Comparison of ENCODE assay signal across 14 cellular contexts in genomic region chr11:61756147-61756451, GRCh38. TPM values are rescaled to one million over a fixed set of nuclear protein-coding genes. Genes with fewer than 3 reads are reported as not detected.
DNase-seq lines count a peak whose midpoint lies in the region; ATAC-seq, FAIRE-seq and TF ChIP-seq lines count a peak whose summit lies in the region.
"Had no signal": no experiment of that assay in that cellular context is flagged by ENCODE, and none has a peak within 500 bp of the region (broad histone marks: within the 10 kb centered on the region; RNA-seq: fewer than 3 reads in every experiment).

No MANE protein-coding gene starts in this region.

- intact Hi-C loops in activated CD8-positive, alpha-beta T cell treated with anti-CD3 and anti-CD28 coated beads for 36 hours (cut with micrococcal nuclease) = no loop called here

- no peak overlapping the region for H2BK120ac ChIP-seq in H9 (ENCODE audit: low read depth, low read length, poor library complexity, severe bottlenecking)

- no peak overlapping the region for H2BK12ac ChIP-seq in H9 (ENCODE audit: insufficient read length, low read depth, low read length)

- H3K27me3 Mint-ChIP-seq in H9 (ENCODE audit: low read depth) = peaks cover 28% of the 10 kb centered on the region
- peaks cover 19% of the 10 kb centered on the region for H3K27me3 Mint-ChIP-seq in activated CD8-positive, alpha-beta T cell treated with anti-CD3 and anti-CD28 coated beads for 36 hours

- no peak overlapping the region for H3K4me3 Mint-ChIP-seq in H9
- no peak overlapping the region for H3K4me3 Mint-ChIP-seq in activated CD8-positive, alpha-beta T cell treated with anti-CD3 and anti-CD28 coated beads for 36 hours
- H3K4me3 Mint-ChIP-seq: CD8-positive, alpha-beta T cell had no signal

- H2BK5ac ChIP-seq in H9 (ENCODE audit: insufficient read length, low read length) = no peak overlapping the region

- H3K23ac ChIP-seq in H9 (ENCODE audit: insufficient read length, low read depth, low read length) = no peak overlapping the region

- no peak overlapping the region for H2BK20ac ChIP-seq in H9 (ENCODE audit: low read depth, low read length, poor library complexity, severe bottlenecking)

- H3K9me2 ChIP-seq in hepatocyte (replicated peaks; ENCODE audit: insufficient read depth) = no peaks in the 10 kb centered on the region

- H3T11ph ChIP-seq in H9 (ENCODE audit: low read length) = no peak overlapping the region

- H3K36me3 ChIP-seq in hepatocyte (replicated peaks; ENCODE audit: insufficient read depth, low read depth) = no peaks in the 10 kb centered on the region
- H3K36me3 ChIP-seq: prostate gland, transverse colon had no signal

- H4K5ac ChIP-seq in H9 (ENCODE audit: insufficient read length, low read depth, low read length) = no peak overlapping the region

- no peaks in the 10 kb centered on the region for H3K79me1 ChIP-seq in H9 (ENCODE audit: insufficient read depth, low read depth, low read length, poor library complexity, severe bottlenecking)

- no peaks in the 10 kb centered on the region for H4K20me1 ChIP-seq in H9 (ENCODE audit: control insufficient read depth, insufficient read depth, insufficient read length)
- no peaks in the 10 kb centered on the region for H4K20me1 ChIP-seq in hepatocyte (ENCODE audit: insufficient read depth, poor library complexity, severe bottlenecking)

- CTCF ChIA-PET in activated CD8-positive, alpha-beta T cell treated with anti-CD3 and anti-CD28 coated beads for 36 hours (lab: Charles Lee) = interaction anchor here (1.4 to 1.5 kb wide), 2 partner anchors 9 to 352 kb away, joined by 4 read pairs; no protein-coding TSS in a partner anchor

- no CpG with 5 or more reads among the region's 4 CpGs for WGBS in H9 (ENCODE audit: extremely low coverage, insufficient read length, low lambda C conversion rate)
- WGBS in hepatocyte (ENCODE audit: low lambda C conversion rate, missing lambda C conversion rate) = 60% methylated on average over 4 of the region's 4 CpGs

- ATAC-seq in activated CD8-positive, alpha-beta T cell treated with anti-CD3 and anti-CD28 coated beads for 36 hours = no peak
- ATAC-seq: CD8-positive, alpha-beta T cell had no signal

- H3K36me3 Mint-ChIP-seq in H9 (ENCODE audit: insufficient read depth in 1 of 3, low read depth in 3 of 3) = no peaks in the 10 kb centered on the region
- H3K36me3 Mint-ChIP-seq in activated CD8-positive, alpha-beta T cell treated with anti-CD3 and anti-CD28 coated beads for 36 hours (ENCODE audit: low read depth) = no peaks in the 10 kb centered on the region
- H3K36me3 Mint-ChIP-seq: CD8-positive, alpha-beta T cell had no signal

- H2BK15ac ChIP-seq in H9 (ENCODE audit: low read depth, low read length) = no peak overlapping the region

- H3K27me3 ChIP-seq in H9 (ENCODE audit: insufficient read depth, low read length) (peaks cover 8% of the 10 kb centered on the region; the same call in 1 of the 2 replicates), hepatocyte (no peaks in the 10 kb centered on the region)

- H3K14ac ChIP-seq in H9 (ENCODE audit: insufficient read depth, low read length) = no peak overlapping the region; the same call in 1 of the 2 replicates

- H3K9ac ChIP-seq in H9 (ENCODE audit: extremely low read depth, insufficient read length, low read length) = no peak overlapping the region

- TF ChIP-seq CTCF in H9 (conservative IDR thresholded peaks at IDR 0.05) (no peak), hepatocyte (IDR thresholded peaks at IDR 0.05; ENCODE audit: poor library complexity) (no peak), retinal pigment epithelial cell (conservative IDR thresholded peaks at IDR 0.05; ENCODE audit: low read depth, low read length) (no peak)
- TF ChIP-seq CTCF in activated CD8-positive, alpha-beta T cell treated with anti-CD3 and anti-CD28 coated beads for 36 hours (IDR thresholded peaks at IDR 0.05) = no peak

- H3K4me1 Mint-ChIP-seq in H9 = peaks cover 44 to 53% of the 10 kb centered on the region in 2 experiments
- peaks cover 21% of the 10 kb centered on the region for H3K4me1 Mint-ChIP-seq in activated CD8-positive, alpha-beta T cell treated with anti-CD3 and anti-CD28 coated beads for 36 hours (ENCODE audit: low read depth)

- H3K4ac ChIP-seq in H9 (ENCODE audit: low read depth, low read length) = no peak overlapping the region

- H2AFZ ChIP-seq in H9 (ENCODE audit: low read length) (no peak overlapping the region), hepatocyte (no peak overlapping the region)

- H3K4me1 ChIP-seq in H9 (ENCODE audit: insufficient read depth, low read length) = peaks cover 4% of the 10 kb centered on the region; the same call in 1 of the 2 replicates
- H3K4me1 ChIP-seq in hepatocyte (ENCODE audit: insufficient read depth) = peaks cover 58% of the 10 kb centered on the region
- H3K4me1 ChIP-seq: prostate gland had no signal

- peak overlapping the region in 2 of 3 experiments; percentile 87 to 89; a peak in 2 of 7 replicates for H3K27ac Mint-ChIP-seq in H9
- H3K27ac Mint-ChIP-seq in activated CD8-positive, alpha-beta T cell treated with anti-CD3 and anti-CD28 coated beads for 36 hours = peak overlapping the region; percentile 85
- H3K27ac Mint-ChIP-seq: activated B cell treated with CpG ODN at 0.5 μM for 24 hours; CD8-positive, alpha-beta T cell had no signal

- FAIRE-seq in H54 (lab: Jason Lieb, UNC) = no peak

- H3K4me2 ChIP-seq in H9 (ENCODE audit: insufficient read depth, insufficient read length, low read length) (no peak overlapping the region), hepatocyte (peak overlapping the region; percentile 93)

- H4K8ac ChIP-seq in H9 (replicated peaks; ENCODE audit: insufficient read length, low read depth, low read length) = no peak overlapping the region

- H3K9me3 ChIP-seq in H9 (ENCODE audit: control insufficient read depth, low read depth, low read length) (no peaks in the 10 kb centered on the region), hepatocyte (ENCODE audit: low read depth) (no peaks in the 10 kb centered on the region)
- H3K9me3 ChIP-seq: prostate gland, transverse colon had no signal

- no peak for DNase-seq in H9
- no peak for DNase-seq in activated CD8-positive, alpha-beta T cell treated with anti-CD3 and anti-CD28 coated beads for 36 hours
- no peak for DNase-seq in hepatocyte (ENCODE audit: low spot score)
- DNase-seq in retinal pigment epithelial cell (ENCODE audit: low read depth) = no peak
- DNase-seq in HuH-7 (ENCODE audit: low spot score) = no peak
- no peak for DNase-seq in SW 1271 (lab: John Stamatoyannopoulos, UW)
- no peak for DNase-seq in H54 (ENCODE audit: insufficient read length, low spot score)
- DNase-seq: activated B cell treated with CpG ODN at 0.5 μM for 24 hours; effector CD4-positive, alpha-beta T cell; NCI-H146; NCI-H524 had no signal

- H2AK5ac ChIP-seq in H9 (ENCODE audit: insufficient read length, low read length) = no peak overlapping the region

- no peak overlapping the region for H3K56ac ChIP-seq in H9 (ENCODE audit: insufficient read length, low read depth, low read length)

- H3K4me3 ChIP-seq in hepatocyte = no peak overlapping the region
- H3K4me3 ChIP-seq in retinal pigment epithelial cell (ENCODE audit: low read length) = peak overlapping the region; percentile 87
- H3K4me3 ChIP-seq: prostate gland, transverse colon had no signal

- no peak overlapping the region for H4K91ac ChIP-seq in H9 (ENCODE audit: insufficient read length, low read depth, low read length)

- no peak overlapping the region for H3K18ac ChIP-seq in H9 (ENCODE audit: insufficient read length, low read depth, low read length)

- no peaks in the 10 kb centered on the region for H3K79me2 ChIP-seq in H9 (ENCODE audit: insufficient read depth, low read length)
- peaks cover 90% of the 10 kb centered on the region for H3K79me2 ChIP-seq in hepatocyte

- H3K27ac ChIP-seq in H9 (ENCODE audit: insufficient read length, low read depth, low read length) = no peak overlapping the region
- peak overlapping the region; percentile 98 for H3K27ac ChIP-seq in hepatocyte
- H3K27ac ChIP-seq: prostate gland had no signal

- TF ChIP-seq POLR2A in H54 (IDR thresholded peaks at IDR 0.05; ENCODE audit: low read depth, low read length) = no peak

- H3K23me2 ChIP-seq in H9 (ENCODE audit: insufficient read length, low read depth, low read length, poor library complexity, severe bottlenecking) = peaks cover 5% of the 10 kb centered on the region

- POLR2A ChIA-PET in activated CD8-positive, alpha-beta T cell treated with anti-CD3 and anti-CD28 coated beads for 36 hours (lab: Charles Lee) = no interaction called here

- H3K9me3 Mint-ChIP-seq in H9 = peaks cover 0 to 3% of the 10 kb centered on the region in 2 experiments; a peak in 1 of 5 replicates
- no peaks in the 10 kb centered on the region for H3K9me3 Mint-ChIP-seq in activated CD8-positive, alpha-beta T cell treated with anti-CD3 and anti-CD28 coated beads for 36 hours
- H3K9me3 Mint-ChIP-seq: activated B cell treated with CpG ODN at 0.5 μM for 24 hours; CD8-positive, alpha-beta T cell had no signal

RNA-seq across cellular contexts. Expression of gene MYRF, which starts 3.7 kb away (rescaled TPM):
- 12.9 and 13.9 TPM in 2 replicates for total RNA-seq in H9 (2021)
- total RNA-seq in activated CD8-positive, alpha-beta T cell treated with anti-CD3 and anti-CD28 coated beads for 36 hours = 1 to 10 TPM in 1 of 2 experiments, under 1 TPM in 1; 0.97 to 1.6 TPM
- 42.2 and 57.3 TPM in 2 replicates for total RNA-seq in hepatocyte
- 96.7 and 115 TPM in 2 replicates for polyA plus RNA-seq in hepatocyte

RNA-seq across cellular contexts. Expression of gene TMEM258, which starts 36.3 kb away (rescaled TPM):
- 199 and 201 TPM in 2 replicates for total RNA-seq in H9 (2021)
- 100 to 1,000 TPM; 162 to 170 TPM for total RNA-seq in activated CD8-positive, alpha-beta T cell treated with anti-CD3 and anti-CD28 coated beads for 36 hours
- total RNA-seq in hepatocyte = 64.7 and 90.9 TPM in 2 replicates
- 253 and 255 TPM in 2 replicates for polyA plus RNA-seq in hepatocyte

RNA-seq across cellular contexts. Expression of gene FEN1, which starts 36.6 kb away (rescaled TPM):
- 114 and 115 TPM in 2 replicates for total RNA-seq in H9 (2021)
- total RNA-seq in activated CD8-positive, alpha-beta T cell treated with anti-CD3 and anti-CD28 coated beads for 36 hours = 100 to 1,000 TPM; 109 to 114 TPM
- 14.2 and 15.4 TPM in 2 replicates for total RNA-seq in hepatocyte
- polyA plus RNA-seq in hepatocyte = 13.6 and 21.0 TPM in 2 replicates
